Comparison of ENCODE assay signal across 11 cellular contexts in genomic region chr11:47923667-47924066, GRCh38. TPM values are rescaled to one million over a fixed set of nuclear protein-coding genes. Genes with fewer than 3 reads are reported as not detected.
DNase-seq lines count a peak whose midpoint lies in the region; ATAC-seq and TF ChIP-seq lines count a peak whose summit lies in the region.
"Had no signal": no experiment of that assay in that cellular context is flagged by ENCODE, and none has a peak within 500 bp of the region (broad histone marks: within the 10 kb centered on the region; RNA-seq: fewer than 3 reads in every experiment).

No MANE protein-coding gene starts in this region.

- POLR2A ChIA-PET in RWPE1 (lab: Yijun Ruan, JAX; ENCODE audit: low non-redundant PET) = no interaction called here

- TF ChIP-seq CTCF in RWPE1 (conservative IDR thresholded peaks at IDR 0.05; ENCODE audit: low read depth) = no peak
- no peak for TF ChIP-seq CTCF in heart left ventricle (IDR thresholded peaks at IDR 0.05)
- no peak for TF ChIP-seq CTCF in progenitor cell of endocrine pancreas (IDR thresholded peaks at IDR 0.05; ENCODE audit: unreplicated experiment)

- 14 to 22% (median 18%) methylated on average over 4 of the region's 4 CpGs for WGBS in heart left ventricle, 4 donors

- CTCF ChIA-PET in RWPE1 (lab: Yijun Ruan, JAX) = interaction anchor here (0.6 to 1.5 kb wide), 3 partner anchors 9 to 185 kb away, joined by 3 to 5 read pairs (median 4); no protein-coding TSS in a partner anchor

- DNase-seq in DMS79 (lab: John Stamatoyannopoulos, UW) = peak; percentile 57
- DNase-seq in RWPE1 (ENCODE audit: low spot score) = no peak
- peak in 4 of 5 donors; percentile 49 to 72 (median 56) for DNase-seq in heart left ventricle
- no peak for DNase-seq in progenitor cell of endocrine pancreas (ENCODE audit: low spot score, unreplicated experiment)
- DNase-seq: activated CD4-positive, alpha-beta T cell treated with anti-CD3 and anti-CD28 coated beads, Interleukin-2, amount 50 U/mL, for 1 hour; NCI-H446 had no signal

- TF ChIP-seq POLR2A in heart left ventricle (IDR thresholded peaks at IDR 0.05) = no peak

- H3K4me3 ChIP-seq in heart left ventricle = no peak overlapping the region

- H3K36me3 Mint-ChIP-seq in progenitor cell of endocrine pancreas (ENCODE audit: insufficient read depth) = no peaks in the 10 kb centered on the region
- H3K36me3 Mint-ChIP-seq: activated naive CD4-positive, alpha-beta T cell treated with anti-CD3 and anti-CD28 coated beads, Interleukin-2, amount 50 U/mL, for 24 hours had no signal

- H3K36me3 ChIP-seq in heart left ventricle = no peaks in the 10 kb centered on the region

- ATAC-seq in heart left ventricle (peak; percentile 67 to 87 (median 82)), HG02588 (IDR thresholded peaks at IDR 0.05; ENCODE audit: unreplicated experiment) (no peak), GM19328 (IDR thresholded peaks at IDR 0.05; ENCODE audit: unreplicated experiment) (no peak), HG02884 (IDR thresholded peaks at IDR 0.05; ENCODE audit: unreplicated experiment) (no peak), HG03520 (IDR thresholded peaks at IDR 0.05; ENCODE audit: unreplicated experiment) (no peak)

- no peak overlapping the region for H3K4me3 Mint-ChIP-seq in progenitor cell of endocrine pancreas (ENCODE audit: low read depth)
- H3K4me3 Mint-ChIP-seq: activated naive CD4-positive, alpha-beta T cell treated with anti-CD3 and anti-CD28 coated beads, Interleukin-2, amount 50 U/mL, for 24 hours had no signal

- H3K4me1 ChIP-seq in heart left ventricle = peaks cover 0 to 47% (median 6%) of the 10 kb centered on the region in 12 donors

- peaks cover 13% of the 10 kb centered on the region for H3K4me1 Mint-ChIP-seq in progenitor cell of endocrine pancreas (ENCODE audit: low read depth)

- H3K27me3 Mint-ChIP-seq in progenitor cell of endocrine pancreas = no peaks in the 10 kb centered on the region
- H3K27me3 Mint-ChIP-seq: activated naive CD4-positive, alpha-beta T cell treated with anti-CD3 and anti-CD28 coated beads, Interleukin-2, amount 50 U/mL, for 24 hours had no signal

- no peaks in the 10 kb centered on the region for H3K9me3 ChIP-seq in heart left ventricle

- H3K27ac Mint-ChIP-seq in progenitor cell of endocrine pancreas = peak overlapping the region; percentile 84

- no peaks in the 10 kb centered on the region for H3K27me3 ChIP-seq in heart left ventricle

- peak overlapping the region; percentile 26 for H3K27ac ChIP-seq in RWPE1
- H3K27ac ChIP-seq in heart left ventricle = peak overlapping the region in 6 of 12 donors; percentile 6 to 54 (median 21)

- intact Hi-C loops in heart left ventricle (cut with DNase I) = no loop called here

- H3K9me3 Mint-ChIP-seq in progenitor cell of endocrine pancreas (ENCODE audit: low read depth) = no peaks in the 10 kb centered on the region
- H3K9me3 Mint-ChIP-seq: activated naive CD4-positive, alpha-beta T cell treated with anti-CD3 and anti-CD28 coated beads, Interleukin-2, amount 50 U/mL, for 24 hours had no signal

RNA-seq across cellular contexts. Expression of gene PTPRJ, which starts 56.7 kb away (rescaled TPM):
- 10 to 100 TPM in 3 of 9 donors, 1 to 10 TPM in 6; 5.5 to 39.0 (median 6.9) TPM for total RNA-seq in heart left ventricle
- 1 to 10 TPM; 1.2 to 1.5 TPM for polyA plus RNA-seq in heart left ventricle
- 18.9 and 19.1 TPM in 2 replicates for total RNA-seq in progenitor cell of endocrine pancreas

Comparison
In these comparisons a context has a peak if more than half of its experiments do, and no peak if none do; other contexts are left out.
1. DNase-seq: peak in DMS79 (single experiment) and heart left ventricle (4 of 5); none in RWPE1 (single experiment) and progenitor cell of endocrine pancreas (single experiment).
2. ATAC-seq: peak in heart left ventricle (4 of 4); none in HG02588 (single experiment), GM19328 (single experiment), HG02884 (single experiment) and HG03520 (single experiment).